ENCODE assay signal across 8 cellular contexts in the genomic region with DNA sequence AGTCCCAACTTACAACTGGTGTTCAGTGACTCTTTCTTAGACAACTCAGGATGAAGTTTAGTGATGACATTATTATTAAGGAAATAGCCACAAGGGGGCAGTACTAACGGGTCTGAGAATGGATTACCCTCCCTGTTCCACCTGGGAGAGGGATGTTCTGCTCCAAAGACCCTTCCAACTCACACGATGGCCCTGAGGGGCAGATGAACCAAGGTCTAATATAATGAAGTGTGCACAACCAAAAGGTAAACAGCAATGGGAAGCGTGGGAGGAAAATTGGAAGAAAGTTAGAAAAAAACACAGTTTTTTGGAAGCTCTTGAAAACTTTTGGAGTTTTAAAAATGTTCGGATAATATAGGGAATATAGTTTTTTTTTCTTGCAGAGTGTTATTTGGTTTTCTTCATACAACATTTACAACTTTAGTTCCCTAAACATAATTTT. TPM values are rescaled to one million over a fixed set of nuclear protein-coding genes. Genes with fewer than 3 reads are reported as not detected.
DNase-seq lines count a peak whose midpoint lies in the region; ATAC-seq and TF ChIP-seq lines count a peak whose summit lies in the region.

No MANE protein-coding gene starts in this region.

- TF ChIP-seq CTCF in epithelial cell of esophagus (IDR thresholded peaks at IDR 0.05; ENCODE audit: insufficient read depth, low read depth, low read length, missing control alignments) (peak; percentile 65), neural cell (IDR thresholded peaks at IDR 0.05; ENCODE audit: poor library complexity, severe bottlenecking) (peak; percentile 52)

- H3K36me3 Mint-ChIP-seq in activated T-cell treated with anti-CD3 and anti-CD28 coated beads, Interleukin-2, amount 50 U/mL, for 4 hours (ENCODE audit: insufficient read depth) = no peaks in the 10 kb centered on the region

- no peaks in the 10 kb centered on the region for H3K36me3 ChIP-seq in neural cell (ENCODE audit: insufficient read depth, low read length)

- no peak overlapping the region for H3K4me3 Mint-ChIP-seq in activated T-cell treated with anti-CD3 and anti-CD28 coated beads, Interleukin-2, amount 50 U/mL, for 4 hours

- no peak for TF ChIP-seq RAD21 in neural cell (conservative IDR thresholded peaks at IDR 0.05)

- no peak overlapping the region for H3K4me3 ChIP-seq in epithelial cell of esophagus (ENCODE audit: low read length)
- H3K4me3 ChIP-seq in neural cell (ENCODE audit: low read length) = no peak overlapping the region

- no peak overlapping the region for H3K9ac ChIP-seq in neural cell (ENCODE audit: low read length)

- no peaks in the 10 kb centered on the region for H3K79me2 ChIP-seq in neural cell (replicated peaks; ENCODE audit: insufficient read depth, low read length)

- H3K9me2 ChIP-seq in neural cell (ENCODE audit: insufficient read depth, low read length) = no peaks in the 10 kb centered on the region

- H3K27me3 ChIP-seq in neural cell (ENCODE audit: insufficient read depth, low read depth, low read length) = no peaks in the 10 kb centered on the region

- H3K27me3 Mint-ChIP-seq in activated T-cell treated with anti-CD3 and anti-CD28 coated beads, Interleukin-2, amount 50 U/mL, for 4 hours (ENCODE audit: low read depth) = peaks cover 10% of the 10 kb centered on the region

- no peaks in the 10 kb centered on the region for H3K4me1 Mint-ChIP-seq in activated T-cell treated with anti-CD3 and anti-CD28 coated beads, Interleukin-2, amount 50 U/mL, for 4 hours (ENCODE audit: low read depth)

- no peaks in the 10 kb centered on the region for H3F3A ChIP-seq in neural cell (ENCODE audit: insufficient read depth, low read length, poor library complexity, severe bottlenecking)

- in situ Hi-C loops in KBM-7 (cut with MboI; ENCODE audit: low pct_unique_long_range_greater_than_20kb, low sequenced_read_pairs) = no loop called here
- in situ Hi-C loops in SK-MEL-5 (cut with HindIII; ENCODE audit: low pct_unique_long_range_greater_than_20kb, low sequenced_read_pairs) = no loop called here

- H3K9me3 ChIP-seq in neural cell (ENCODE audit: low read length) = no peaks in the 10 kb centered on the region

- ATAC-seq in activated T-cell treated with anti-CD3 and anti-CD28 coated beads, Interleukin-2, amount 50 U/mL, for 4 hours = no peak
- no peak for ATAC-seq in GM18505 (IDR thresholded peaks at IDR 0.05; ENCODE audit: unreplicated experiment)
- ATAC-seq in GM18907 (IDR thresholded peaks at IDR 0.05; ENCODE audit: unreplicated experiment) = no peak

- H3K4me2 ChIP-seq in neural cell (ENCODE audit: low read length) = no peak overlapping the region

- H3K27ac ChIP-seq in neural cell (ENCODE audit: low read length) = no peak overlapping the region

- H3K9me3 Mint-ChIP-seq in activated T-cell treated with anti-CD3 and anti-CD28 coated beads, Interleukin-2, amount 50 U/mL, for 4 hours = no peaks in the 10 kb centered on the region

- no peaks in the 10 kb centered on the region for H4K20me1 ChIP-seq in neural cell (ENCODE audit: insufficient read depth)

- no peak for TF ChIP-seq POLR2A in GM18505 (IDR thresholded peaks at IDR 0.05; ENCODE audit: borderline replicate concordance, extremely low read depth, insufficient read depth, insufficient read length)

- H2AFZ ChIP-seq in neural cell (ENCODE audit: low read depth, low read length) = no peak overlapping the region

- TF ChIP-seq EP300 in neural cell (conservative IDR thresholded peaks at IDR 0.05; ENCODE audit: poor library complexity, severe bottlenecking) = no peak

- DNase-seq in activated T-cell treated with anti-CD3 and anti-CD28 coated beads for 4 hours (peak; percentile 7), KBM-7 (peak; percentile 75), SK-MEL-5 (ENCODE audit: low read depth, low spot score) (peak; percentile 73), epithelial cell of esophagus (ENCODE audit: low read depth) (peak; percentile 59)
- no peak for DNase-seq in activated T-cell treated with anti-CD3 and anti-CD28 coated beads, Interleukin-2, amount 50 U/mL, for 4 hours

TF ChIP-seq in neural cell, 6 proteins besides CTCF, POLR2A, EP300 and RAD21:
- TF ChIP-seq TAF1 (IDR thresholded peaks at IDR 0.05; ENCODE audit: low read depth) = no peak
- TF ChIP-seq SMC3 (conservative IDR thresholded peaks at IDR 0.05; ENCODE audit: poor library complexity) = peak; percentile 34
- TF ChIP-seq, protein P1, sequence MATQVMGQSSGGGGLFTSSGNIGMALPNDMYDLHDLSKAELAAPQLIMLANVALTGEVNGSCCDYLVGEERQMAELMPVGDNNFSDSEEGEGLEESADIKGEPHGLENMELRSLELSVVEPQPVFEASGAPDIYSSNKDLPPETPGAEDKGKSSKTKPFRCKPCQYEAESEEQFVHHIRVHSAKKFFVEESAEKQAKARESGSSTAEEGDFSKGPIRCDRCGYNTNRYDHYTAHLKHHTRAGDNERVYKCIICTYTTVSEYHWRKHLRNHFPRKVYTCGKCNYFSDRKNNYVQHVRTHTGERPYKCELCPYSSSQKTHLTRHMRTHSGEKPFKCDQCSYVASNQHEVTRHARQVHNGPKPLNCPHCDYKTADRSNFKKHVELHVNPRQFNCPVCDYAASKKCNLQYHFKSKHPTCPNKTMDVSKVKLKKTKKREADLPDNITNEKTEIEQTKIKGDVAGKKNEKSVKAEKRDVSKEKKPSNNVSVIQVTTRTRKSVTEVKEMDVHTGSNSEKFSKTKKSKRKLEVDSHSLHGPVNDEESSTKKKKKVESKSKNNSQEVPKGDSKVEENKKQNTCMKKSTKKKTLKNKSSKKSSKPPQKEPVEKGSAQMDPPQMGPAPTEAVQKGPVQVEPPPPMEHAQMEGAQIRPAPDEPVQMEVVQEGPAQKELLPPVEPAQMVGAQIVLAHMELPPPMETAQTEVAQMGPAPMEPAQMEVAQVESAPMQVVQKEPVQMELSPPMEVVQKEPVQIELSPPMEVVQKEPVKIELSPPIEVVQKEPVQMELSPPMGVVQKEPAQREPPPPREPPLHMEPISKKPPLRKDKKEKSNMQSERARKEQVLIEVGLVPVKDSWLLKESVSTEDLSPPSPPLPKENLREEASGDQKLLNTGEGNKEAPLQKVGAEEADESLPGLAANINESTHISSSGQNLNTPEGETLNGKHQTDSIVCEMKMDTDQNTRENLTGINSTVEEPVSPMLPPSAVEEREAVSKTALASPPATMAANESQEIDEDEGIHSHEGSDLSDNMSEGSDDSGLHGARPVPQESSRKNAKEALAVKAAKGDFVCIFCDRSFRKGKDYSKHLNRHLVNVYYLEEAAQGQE (IDR thresholded peaks at IDR 0.05; ENCODE audit: borderline replicate concordance) = no peak

RNA-seq across cellular contexts. Expression of a gene that starts 24.0 kb away (rescaled TPM):
- total RNA-seq in activated T-cell treated with anti-CD3 and anti-CD28 coated beads, Interleukin-2, amount 50 U/mL, for 4 hours = not detected
- not detected in 2 replicates for total RNA-seq in SK-MEL-5 (2014; rRNA removed; shearing (Covaris generic))
- not detected in 2 replicates for polyA plus RNA-seq in SK-MEL-5 (2015; cell fraction: cytosol; rRNA removed)
- polyA plus RNA-seq in SK-MEL-5 (2015; cell fraction: nucleus; rRNA removed) = not detected in 2 replicates
- polyA plus RNA-seq in neural cell = not detected in 2 replicates
- not detected in 2 replicates for polyA minus RNA-seq in neural cell

RNA-seq across cellular contexts. Expression of a gene that starts 42.1 kb away (rescaled TPM):
- not detected for total RNA-seq in activated T-cell treated with anti-CD3 and anti-CD28 coated beads, Interleukin-2, amount 50 U/mL, for 4 hours
- total RNA-seq in SK-MEL-5 (2014; rRNA removed; shearing (Covaris generic)) = not detected in 2 replicates
- polyA plus RNA-seq in SK-MEL-5 (2015; cell fraction: cytosol; rRNA removed) = not detected in 2 replicates
- polyA plus RNA-seq in SK-MEL-5 (2015; cell fraction: nucleus; rRNA removed) = not detected in 2 replicates
- polyA plus RNA-seq in neural cell = not detected in 2 replicates
- polyA minus RNA-seq in neural cell = not detected in 2 replicates
